Comparison of ENCODE assay signal across 8 cellular contexts in genomic region chr22:35839811-35840739, GRCh38.
DNase-seq lines count a peak whose midpoint lies in the region; ATAC-seq lines count a peak whose summit lies in the region.

No MANE protein-coding gene starts in this region.

- H3K36me3 ChIP-seq in HAP-1 (replicated peaks): no peaks in the 10 kb centered on the region
- H3K36me3 ChIP-seq in iPS DF 6.9 (ENCODE audit: control insufficient read depth, insufficient read depth, low read length): no peaks in the 10 kb centered on the region

- peaks cover 23% of the 10 kb centered on the region for H3K4me1 Mint-ChIP-seq in activated CD4-positive, alpha-beta T cell treated with anti-CD3 and anti-CD28 coated beads, Interleukin-2, amount 10 ng/mL, durations not matched to agents 7 days and 5 days

- intact Hi-C loops in sciatic nerve (cut with DNase I): no loop called here

- peak; percentile 88 for DNase-seq in A172 (ENCODE audit: low spot score)
- DNase-seq in HAP-1 (ENCODE audit: low spot score in 2 of 2): peak; percentile 87 to 93
- peak; percentile 94 for DNase-seq in NCI-H524 treated with DMSO at 0.1 percent for 48 hours (lab: John Stamatoyannopoulos, UW)
- peak; percentile 81 for DNase-seq in brain pericyte (ENCODE audit: low read depth, low spot score)
- peak; percentile 81 for DNase-seq in iPS DF 6.9 (ENCODE audit: low read depth, low spot score)
- DNase-seq in sciatic nerve (ENCODE audit: low spot score): peak; percentile 85
- DNase-seq in activated CD4-positive, alpha-beta T cell treated with anti-CD3 and anti-CD28 coated beads, Interleukin-2, amount 10 ng/mL, durations not matched to agents 7 days and 5 days: no peak

- no peaks in the 10 kb centered on the region for H3K36me3 Mint-ChIP-seq in activated CD4-positive, alpha-beta T cell treated with anti-CD3 and anti-CD28 coated beads, Interleukin-2, amount 10 ng/mL, durations not matched to agents 7 days and 5 days (ENCODE audit: low read depth)

- peaks cover 16% of the 10 kb centered on the region for H3K27me3 Mint-ChIP-seq in activated CD4-positive, alpha-beta T cell treated with anti-CD3 and anti-CD28 coated beads, Interleukin-2, amount 10 ng/mL, durations not matched to agents 7 days and 5 days

- ATAC-seq in sciatic nerve (peak; percentile 92), GM21737 (IDR thresholded peaks at IDR 0.05; ENCODE audit: unreplicated experiment) (no peak)

- H3K27me3 ChIP-seq in HAP-1 (ENCODE audit: low read depth) (no peaks in the 10 kb centered on the region), iPS DF 6.9 (ENCODE audit: control insufficient read depth, insufficient read depth, low read length) (no peaks in the 10 kb centered on the region)

- CTCF ChIA-PET in activated CD4-positive, alpha-beta T cell treated with anti-CD3 and anti-CD28 coated beads, Interleukin-2, amount 10 ng/mL, durations not matched to agents 7 days and 5 days (lab: Charles Lee): interaction anchor here (1.0 kb wide), 1 partner anchor 86 kb away, joined by 5 read pairs; no protein-coding TSS in a partner anchor

- H3K9me3 ChIP-seq in HAP-1 (no peaks in the 10 kb centered on the region), iPS DF 6.9 (ENCODE audit: control insufficient read depth, insufficient read depth, low read length) (no peaks in the 10 kb centered on the region)

- no peaks in the 10 kb centered on the region for H3K9me3 Mint-ChIP-seq in activated CD4-positive, alpha-beta T cell treated with anti-CD3 and anti-CD28 coated beads, Interleukin-2, amount 10 ng/mL, durations not matched to agents 7 days and 5 days

- POLR2A ChIA-PET in activated CD4-positive, alpha-beta T cell treated with anti-CD3 and anti-CD28 coated beads, Interleukin-2, amount 10 ng/mL, durations not matched to agents 7 days and 5 days (lab: Charles Lee): no interaction called here

- H3K27ac Mint-ChIP-seq in activated CD4-positive, alpha-beta T cell treated with anti-CD3 and anti-CD28 coated beads, Interleukin-2, amount 10 ng/mL, durations not matched to agents 7 days and 5 days: no peak overlapping the region

- peak overlapping the region; percentile 39 for H3K4me3 ChIP-seq in HAP-1
- peak overlapping the region; percentile 65; the same call in 1 of the 2 replicates for H3K4me3 ChIP-seq in iPS DF 6.9 (ENCODE audit: low read length)

- in situ Hi-C loops in HAP-1 (cut with MboI; ENCODE audit: low sequenced_read_pairs): no loop called here

- H3K4me1 ChIP-seq in HAP-1 (peaks cover 39% of the 10 kb centered on the region), iPS DF 6.9 (ENCODE audit: control insufficient read depth, insufficient read depth, low read length) (no peaks in the 10 kb centered on the region; the same call in 1 of the 2 replicates)

- no peak overlapping the region for H3K4me3 Mint-ChIP-seq in activated CD4-positive, alpha-beta T cell treated with anti-CD3 and anti-CD28 coated beads, Interleukin-2, amount 10 ng/mL, durations not matched to agents 7 days and 5 days

- no CpG with 5 or more reads among the region's 14 CpGs for WGBS in iPS DF 6.9 (ENCODE audit: insufficient coverage, insufficient read length)

- H3K27ac ChIP-seq in iPS DF 6.9 (ENCODE audit: low read length): no peak overlapping the region
